Comparison of ENCODE assay signal across 20 cellular contexts in the genomic region with DNA sequence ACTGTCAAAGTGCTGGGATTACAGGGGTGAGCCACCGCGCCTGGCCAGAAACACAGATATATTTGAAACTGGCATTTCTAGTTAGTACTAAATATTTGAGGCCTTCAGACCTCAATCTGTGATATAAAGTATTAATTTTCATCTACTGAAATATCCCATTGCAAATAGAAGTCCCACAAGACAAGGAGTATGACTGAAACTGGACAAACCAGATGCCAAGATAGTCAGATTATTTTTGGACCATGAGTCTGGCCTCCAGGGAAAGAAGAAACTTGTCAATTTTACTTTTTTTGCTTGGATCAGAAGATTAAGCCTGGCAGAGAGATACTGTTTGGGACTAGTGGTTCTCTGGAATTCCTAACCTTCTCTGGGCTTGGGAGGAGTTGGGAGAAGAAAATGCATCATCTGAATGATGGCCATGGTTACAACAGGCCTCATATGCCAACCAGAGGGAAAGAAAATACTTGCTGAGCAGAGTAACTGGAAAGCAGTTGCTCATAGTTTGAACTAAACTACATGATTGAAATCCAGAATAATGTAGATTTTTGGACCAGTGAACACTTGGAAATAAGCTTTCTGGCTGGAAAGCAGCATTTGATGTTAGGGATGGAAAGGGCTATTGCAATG. TPM values are rescaled to one million over a fixed set of nuclear protein-coding genes. Genes with fewer than 3 reads are reported as not detected.
A peak's percentile ranks its signal among the peaks of the same experiment; 100 is the strongest.
DNase-seq lines count a peak whose midpoint lies in the region; ATAC-seq and TF ChIP-seq lines count a peak whose summit lies in the region.
"Had no signal": no experiment of that assay in that cellular context is flagged by ENCODE, and none has a peak within 500 bp of the region (broad histone marks: within the 10 kb centered on the region; RNA-seq: fewer than 3 reads in every experiment).

No MANE protein-coding gene starts in this region.

- no peak overlapping the region for H3K4me3 Mint-ChIP-seq in naive thymus-derived CD4-positive, alpha-beta T cell
- H3K4me3 Mint-ChIP-seq: B cell, CD14-positive monocyte had no signal

- intact Hi-C loops in naive thymus-derived CD4-positive, alpha-beta T cell (cut with micrococcal nuclease), result no loop called here

- H3K27ac ChIP-seq in mesenchymal stem cell (ENCODE audit: low read length, poor library complexity, severe bottlenecking), result no peak overlapping the region
- H3K27ac ChIP-seq in naive thymus-derived CD4-positive, alpha-beta T cell (ENCODE audit: low read depth, low read length), result no peak overlapping the region

- peak; percentile 24 for DNase-seq in AG10803 (ENCODE audit: low read depth)
- DNase-seq in fibroblast of gingiva (ENCODE audit: low read depth), result peak; percentile 62
- DNase-seq in mesenchymal stem cell, result no peak
- DNase-seq in stromal cell of bone marrow (ENCODE audit: low read depth), result peak; percentile 69
- no peak for DNase-seq in activated CD4-positive, alpha-beta T cell treated with anti-CD3 and anti-CD28 coated beads for 1 hour
- no peak for DNase-seq in naive thymus-derived CD4-positive, alpha-beta T cell
- DNase-seq: GDM1, H7, KG1, NCI-H1092, NCI-H1436, NCI-H187 treated with DMSO at 0.1 percent for 48 hours, NCI-H2107, NCI-H446 treated with DMSO at 0.1 percent for 48 hours, PC-3 had no signal

- H3K36me3 Mint-ChIP-seq in naive thymus-derived CD4-positive, alpha-beta T cell, result no peaks in the 10 kb centered on the region
- H3K36me3 Mint-ChIP-seq: CD14-positive monocyte had no signal

- H2AFZ ChIP-seq in mesenchymal stem cell (ENCODE audit: low read depth, low read length), result no peak overlapping the region

- H3K4me3 ChIP-seq in AG10803 (ENCODE audit: low read length) (no peak overlapping the region), mesenchymal stem cell (ENCODE audit: insufficient read depth in 1 of 2, low read depth in 1 of 2, low read length in 2 of 2) (no peak overlapping the region)
- H3K4me3 ChIP-seq in naive thymus-derived CD4-positive, alpha-beta T cell (ENCODE audit: low read length), result no peak overlapping the region

- no peak overlapping the region for H3K14ac ChIP-seq in mesenchymal stem cell (ENCODE audit: low read length in 2 of 2)

- H3K4me1 Mint-ChIP-seq in naive thymus-derived CD4-positive, alpha-beta T cell, result peaks cover 0 to 7% (median 0%) of the 10 kb centered on the region in 7 donors
- H3K4me1 Mint-ChIP-seq: CD14-positive monocyte had no signal

- TF ChIP-seq CTCF in AG10803 (conservative IDR thresholded peaks at IDR 0.05; ENCODE audit: low read length), result no peak

- POLR2A ChIA-PET in naive thymus-derived CD4-positive, alpha-beta T cell (lab: Charles Lee), result no interaction called here

- H2BK5ac ChIP-seq in mesenchymal stem cell (ENCODE audit: low read depth, low read length, poor library complexity, severe bottlenecking), result no peak overlapping the region

- H3K27me3 ChIP-seq in mesenchymal stem cell (ENCODE audit: control insufficient read depth in 1 of 2, insufficient read depth in 1 of 2, low read length in 2 of 2), result peaks cover 0 to 23% of the 10 kb centered on the region in 2 experiments
- no peaks in the 10 kb centered on the region for H3K27me3 ChIP-seq in naive thymus-derived CD4-positive, alpha-beta T cell (ENCODE audit: control insufficient read depth in 2 of 2, insufficient read depth in 2 of 2, low read length in 2 of 2)

- CTCF ChIA-PET in naive thymus-derived CD4-positive, alpha-beta T cell (lab: Charles Lee), result no interaction called here

- peaks cover 36 to 54% (median 43%) of the 10 kb centered on the region in 5 donors for H3K27me3 Mint-ChIP-seq in naive thymus-derived CD4-positive, alpha-beta T cell

- no peak overlapping the region for H3K4ac ChIP-seq in mesenchymal stem cell (ENCODE audit: low read depth in 1 of 2, low read length in 2 of 2)

- no peak overlapping the region for H3K18ac ChIP-seq in mesenchymal stem cell (ENCODE audit: low read depth in 1 of 2, low read length in 2 of 2)

- no peak for ATAC-seq in GM21619 (IDR thresholded peaks at IDR 0.05; ENCODE audit: unreplicated experiment)
- no peak for ATAC-seq in naive thymus-derived CD4-positive, alpha-beta T cell
- ATAC-seq: PC-3, SK-N-SH treated with all-trans-retinoic acid at 6 μM for 48 hours had no signal

- no peak overlapping the region for H4K91ac ChIP-seq in mesenchymal stem cell (ENCODE audit: low read length)

- no peak overlapping the region for H2BK12ac ChIP-seq in mesenchymal stem cell (ENCODE audit: low read length in 2 of 2)

- peaks cover 10% of the 10 kb centered on the region for H3K4me1 ChIP-seq in mesenchymal stem cell (ENCODE audit: control insufficient read depth, insufficient read depth, low read depth, low read length)
- no peaks in the 10 kb centered on the region for H3K4me1 ChIP-seq in naive thymus-derived CD4-positive, alpha-beta T cell (ENCODE audit: control insufficient read depth in 2 of 2, insufficient read depth in 2 of 2, low read length in 2 of 2)

- peak overlapping the region; percentile 16 for H3K9ac ChIP-seq in mesenchymal stem cell (ENCODE audit: low read length)

- H3K23ac ChIP-seq in mesenchymal stem cell (ENCODE audit: low read length in 2 of 2), result no peak overlapping the region

- peaks cover 0 to 16% (median 1%) of the 10 kb centered on the region in 11 donors for H3K9me3 Mint-ChIP-seq in naive thymus-derived CD4-positive, alpha-beta T cell

- H2BK120ac ChIP-seq in mesenchymal stem cell (ENCODE audit: low read depth, low read length), result no peak overlapping the region

- H3K9me3 ChIP-seq in mesenchymal stem cell (ENCODE audit: control insufficient read depth, low read length), result no peaks in the 10 kb centered on the region
- H3K9me3 ChIP-seq in naive thymus-derived CD4-positive, alpha-beta T cell (ENCODE audit: control insufficient read depth in 2 of 3, low read length in 3 of 3), result no peaks in the 10 kb centered on the region

- no peak overlapping the region for H2BK15ac ChIP-seq in mesenchymal stem cell (ENCODE audit: low read depth, poor library complexity, severe bottlenecking)

- H4K8ac ChIP-seq in mesenchymal stem cell (ENCODE audit: low read length), result no peak overlapping the region

- whole genome bisulfite sequencing in mesenchymal stem cell, result no CpG with 5 or more reads among the region's 2 CpGs

- no peaks in the 10 kb centered on the region for H3K36me3 ChIP-seq in mesenchymal stem cell (ENCODE audit: control insufficient read depth in 1 of 2, insufficient read depth in 2 of 2, low read depth in 1 of 2, low read length in 2 of 2)
- H3K36me3 ChIP-seq in naive thymus-derived CD4-positive, alpha-beta T cell (ENCODE audit: control insufficient read depth in 2 of 3, insufficient read depth in 3 of 3, low read length in 3 of 3), result no peaks in the 10 kb centered on the region

- H3K4me2 ChIP-seq in mesenchymal stem cell (ENCODE audit: low read length, poor library complexity, severe bottlenecking), result no peak overlapping the region

- H3K79me1 ChIP-seq in mesenchymal stem cell (replicated peaks; ENCODE audit: low read length, poor library complexity, severe bottlenecking), result no peaks in the 10 kb centered on the region

- no peak overlapping the region for H2AK5ac ChIP-seq in mesenchymal stem cell (ENCODE audit: low read length, severe bottlenecking)

- no peak overlapping the region for H3K27ac Mint-ChIP-seq in naive thymus-derived CD4-positive, alpha-beta T cell
- H3K27ac Mint-ChIP-seq: B cell had no signal

RNA-seq across cellular contexts. Expression of a gene that starts 2.9 kb away (rescaled TPM):
- 0.10 TPM for polyA plus RNA-seq in mesenchymal stem cell (2013, experiment 1 of 2)
- 0.07 TPM for polyA plus RNA-seq in mesenchymal stem cell (2013, experiment 2 of 2)
- total RNA-seq in naive thymus-derived CD4-positive, alpha-beta T cell, result under 1 TPM in 1 of 5 experiments, not detected in 4; 0.71 TPM
- not detected for polyA plus RNA-seq in naive thymus-derived CD4-positive, alpha-beta T cell
- total RNA-seq: PC-3, RPMI7951 had no signal
- polyA plus RNA-seq: CD14-positive monocyte had no signal

Comparison
In these comparisons a context has a peak if more than half of its experiments do, and no peak if none do; other contexts are left out.
1. DNase-seq: peak in AG10803 (single experiment), fibroblast of gingiva (single experiment) and stromal cell of bone marrow (single experiment); none in mesenchymal stem cell (single experiment), activated CD4-positive, alpha-beta T cell treated with anti-CD3 and anti-CD28 coated beads for 1 hour (single experiment) and naive thymus-derived CD4-positive, alpha-beta T cell (0 of 9).